17 cellular contexts compared by ENCODE assay signal in the genomic region with DNA sequence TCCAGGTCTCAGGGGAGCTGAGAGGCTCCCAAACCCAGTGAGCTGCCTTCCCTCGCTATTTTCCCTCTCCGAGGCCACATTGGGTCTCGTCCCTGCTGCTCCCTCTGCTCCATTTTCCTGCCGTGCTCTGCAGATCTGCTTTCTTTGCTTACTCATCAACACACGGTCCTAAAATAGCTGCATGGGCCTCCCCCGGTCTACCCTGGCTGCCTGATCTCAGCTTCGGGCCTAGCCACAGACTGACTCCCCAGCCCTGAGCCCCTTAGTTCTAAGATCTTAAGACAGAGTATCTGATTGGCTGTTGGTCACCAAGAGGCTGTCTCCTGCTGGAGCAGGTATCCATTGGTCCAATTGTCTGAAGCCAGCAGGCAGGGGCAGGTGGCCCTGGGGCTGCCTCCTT. TPM values are rescaled to one million over a fixed set of nuclear protein-coding genes. Genes with fewer than 3 reads are reported as not detected.
DNase-seq lines count a peak whose midpoint lies in the region; ATAC-seq and TF ChIP-seq lines count a peak whose summit lies in the region.
"Had no signal": no experiment of that assay in that cellular context is flagged by ENCODE, and none has a peak within 500 bp of the region (broad histone marks: within the 10 kb centered on the region; RNA-seq: fewer than 3 reads in every experiment).

No MANE protein-coding gene starts in this region.

- H2AFZ ChIP-seq in MM.1S (ENCODE audit: low read length), result 0 out of 2 replicates have a peak overlapping the region, but pooled peaks have one; percentile 26
- H2AFZ ChIP-seq: hepatocyte had no signal

- no peaks in the 10 kb centered on the region for H3K9me3 ChIP-seq in MM.1S (replicated peaks; ENCODE audit: insufficient read depth, low read length)
- no peaks in the 10 kb centered on the region for H3K9me3 ChIP-seq in CD4-positive, alpha-beta T cell (ENCODE audit: control insufficient read depth, low read length)
- H3K9me3 ChIP-seq: pancreas had no signal

- peaks cover 32% of the 10 kb centered on the region for H3K27me3 ChIP-seq in MM.1S (replicated peaks; ENCODE audit: insufficient read depth, low read length)
- peaks cover 24% of the 10 kb centered on the region for H3K27me3 ChIP-seq in CD4-positive, alpha-beta T cell (ENCODE audit: control insufficient read depth, insufficient read depth, low read length)
- H3K27me3 ChIP-seq: hepatocyte, pancreas had no signal

- no peak overlapping the region for H3K9ac ChIP-seq in MM.1S (ENCODE audit: low read length)

- H4K20me1 ChIP-seq in MM.1S (ENCODE audit: insufficient read depth, low read length), result no peaks in the 10 kb centered on the region

- DNase-seq in Daoy (ENCODE audit: low read depth) (peak; percentile 34), MM.1S (peak; percentile 20), cerebellar cortex (ENCODE audit: low spot score) (peak; percentile 62), GM19238 (ENCODE audit: insufficient read length, low spot score) (no peak)
- no peak for DNase-seq in CD4-positive, alpha-beta T cell
- no peak for DNase-seq in stimulated activated CD4-positive, alpha-beta T cell treated with anti-CD3 and anti-CD28 coated beads, Interleukin-4, amount 100 ng/mL, for 4 hours
- DNase-seq: GDM1, KBM-7, mammary epithelial cell, NCI-H2081, T-helper 17 cell had no signal

- TF ChIP-seq CTCF in MM.1S (IDR thresholded peaks at IDR 0.05; ENCODE audit: low read length) (no peak), nephron (IDR thresholded peaks at IDR 0.05; ENCODE audit: unreplicated experiment in 3 of 3) (no peak)
- TF ChIP-seq CTCF in CD4-positive, alpha-beta T cell (IDR thresholded peaks at IDR 0.05), result no peak

- peak overlapping the region; percentile 87 to 94 (median 90) for H3K27ac Mint-ChIP-seq in nephron
- H3K27ac Mint-ChIP-seq in CD4-positive, alpha-beta T cell, result no peak overlapping the region
- H3K27ac Mint-ChIP-seq: activated T-helper 2 cell treated with anti-CD3 and anti-CD28 coated beads, Interferon-gamma antibody, Interleukin-2, Interleukin-4, amounts not matched to agents 10 μg/mL and 5 μg/mL and 100 μg/mL, durations not matched to agents 14 hours and 24 hours and 36 hours; stimulated activated memory B cell treated with anti-CD40 and anti-IgM and Interleukin-4, amounts not matched to agents 10 μg/mL and 1 μg/mL and 100 μg/mL, for 72 hours; T-helper 17 cell had no signal

- peaks cover 4% of the 10 kb centered on the region for H3K9me3 Mint-ChIP-seq in nephron
- H3K9me3 Mint-ChIP-seq in CD4-positive, alpha-beta T cell, result no peaks in the 10 kb centered on the region
- H3K9me3 Mint-ChIP-seq: activated T-helper 2 cell treated with anti-CD3 and anti-CD28 coated beads, Interferon-gamma antibody, Interleukin-2, Interleukin-4, amounts not matched to agents 10 μg/mL and 5 μg/mL and 100 μg/mL, durations not matched to agents 14 hours and 24 hours and 36 hours; stimulated activated memory B cell treated with anti-CD40 and anti-IgM and Interleukin-4, amounts not matched to agents 10 μg/mL and 1 μg/mL and 100 μg/mL, for 72 hours had no signal

- H3K79me2 ChIP-seq in MM.1S (ENCODE audit: low read length), result no peaks in the 10 kb centered on the region
- H3K79me2 ChIP-seq: hepatocyte had no signal

- H3K4me3 Mint-ChIP-seq in nephron, result peak overlapping the region; percentile 22 to 29 (median 22)
- H3K4me3 Mint-ChIP-seq in CD4-positive, alpha-beta T cell, result no peak overlapping the region
- H3K4me3 Mint-ChIP-seq: stimulated activated memory B cell treated with anti-CD40 and anti-IgM and Interleukin-4, amounts not matched to agents 10 μg/mL and 1 μg/mL and 100 μg/mL, for 72 hours; T-helper 17 cell had no signal

- no peaks in the 10 kb centered on the region for H3K4me1 ChIP-seq in MM.1S (ENCODE audit: low read length)
- H3K4me1 ChIP-seq: pancreas had no signal

- intact Hi-C loops in CD4-positive, alpha-beta T cell (cut with DNase I, micrococcal nuclease), result no loop called here

- no peak overlapping the region; the same call in 1 of the 2 replicates for H3K4me2 ChIP-seq in MM.1S (ENCODE audit: low read depth, low read length)
- H3K4me2 ChIP-seq: hepatocyte had no signal

- H3K36me3 ChIP-seq in MM.1S (replicated peaks; ENCODE audit: insufficient read depth, low read length), result no peaks in the 10 kb centered on the region
- H3K36me3 ChIP-seq: pancreas had no signal

- CTCF ChIA-PET in CD4-positive, alpha-beta T cell (lab: Charles Lee), result no interaction called here

- POLR2A ChIA-PET in CD4-positive, alpha-beta T cell (lab: Charles Lee), result no interaction called here

- no peak overlapping the region for H3K4me3 ChIP-seq in MM.1S (ENCODE audit: low read length)
- H3K4me3 ChIP-seq: hepatocyte, pancreas had no signal

- H3K36me3 Mint-ChIP-seq in nephron (ENCODE audit: low read depth), result no peaks in the 10 kb centered on the region
- no peaks in the 10 kb centered on the region for H3K36me3 Mint-ChIP-seq in CD4-positive, alpha-beta T cell (ENCODE audit: low read depth)
- H3K36me3 Mint-ChIP-seq: stimulated activated memory B cell treated with anti-CD40 and anti-IgM and Interleukin-4, amounts not matched to agents 10 μg/mL and 1 μg/mL and 100 μg/mL, for 72 hours had no signal

- H3F3A ChIP-seq in MM.1S (ENCODE audit: insufficient read depth, low read length), result no peaks in the 10 kb centered on the region

- no peaks in the 10 kb centered on the region for H3K9me2 ChIP-seq in MM.1S (replicated peaks; ENCODE audit: insufficient read depth, low read length)

- peaks cover 33% of the 10 kb centered on the region for H3K4me1 Mint-ChIP-seq in nephron
- H3K4me1 Mint-ChIP-seq in CD4-positive, alpha-beta T cell (ENCODE audit: low read depth), result no peaks in the 10 kb centered on the region
- H3K4me1 Mint-ChIP-seq: stimulated activated memory B cell treated with anti-CD40 and anti-IgM and Interleukin-4, amounts not matched to agents 10 μg/mL and 1 μg/mL and 100 μg/mL, for 72 hours; T-helper 17 cell had no signal

- H3K27me3 Mint-ChIP-seq in nephron (ENCODE audit: low read depth), result peaks cover 24% of the 10 kb centered on the region
- H3K27me3 Mint-ChIP-seq in CD4-positive, alpha-beta T cell, result peaks cover 15% of the 10 kb centered on the region

- ATAC-seq in CD4-positive, alpha-beta T cell (ENCODE audit: poor library complexity), result no peak
- ATAC-seq in HG03457 (IDR thresholded peaks at IDR 0.05; ENCODE audit: unreplicated experiment), result no peak
- ATAC-seq: stimulated activated memory B cell treated with anti-CD40 and anti-IgM and Interleukin-4, amounts not matched to agents 10 μg/mL and 1 μg/mL and 100 μg/mL, for 72 hours; T-helper 17 cell had no signal

- no peak overlapping the region for H3K27ac ChIP-seq in MM.1S (ENCODE audit: low read length)
- no peak overlapping the region for H3K27ac ChIP-seq in CD4-positive, alpha-beta T cell (ENCODE audit: low read depth, low read length)
- H3K27ac ChIP-seq: hepatocyte, pancreas had no signal

RNA-seq across cellular contexts. Expression of gene NECTIN1, which starts 53.7 kb away (rescaled TPM):
- 3.3 and 4.1 TPM in 2 replicates for total RNA-seq in Daoy (2014; rRNA removed; shearing (Covaris generic))
- 1 to 10 TPM; 2.5 to 3.4 TPM for total RNA-seq in CD4-positive, alpha-beta T cell

Comparison
In these comparisons a context has a peak if more than half of its experiments do, and no peak if none do; other contexts are left out.
1. DNase-seq: peak in Daoy (single experiment), MM.1S (single experiment) and cerebellar cortex (single experiment); none in CD4-positive, alpha-beta T cell (0 of 10), stimulated activated CD4-positive, alpha-beta T cell treated with anti-CD3 and anti-CD28 coated beads, Interleukin-4, amount 100 ng/mL, for 4 hours (0 of 2) and GM19238 (single experiment).